In genomic region chr1:101567582-101568189, GRCh38 we compare ENCODE assay signal across 8 cellular contexts.
A peak's percentile ranks its signal among the peaks of the same experiment; 100 is the strongest.
DNase-seq lines count a peak whose midpoint lies in the region; ATAC-seq, FAIRE-seq and TF ChIP-seq lines count a peak whose summit lies in the region.

No MANE protein-coding gene starts in this region.

- no peak for TF ChIP-seq POLR2A in heart left ventricle (IDR thresholded peaks at IDR 0.05)

- H3K27ac ChIP-seq in Panc1 (ENCODE audit: low read length) (no peak overlapping the region), heart left ventricle (no peak overlapping the region)

- intact Hi-C loops in Panc1 (cut with micrococcal nuclease; ENCODE audit: unreplicated experiment): no loop called here
- intact Hi-C loops in activated T-helper 2 cell treated with anti-CD3 and anti-CD28 coated beads, Interferon-gamma antibody, Interleukin-2, Interleukin-4, amounts not matched to agents 10 μg/mL and 5 μg/mL and 100 μg/mL, durations not matched to agents 14 hours and 24 hours and 36 hours (cut with micrococcal nuclease): loop anchor here (1.0 to 5.0 kb wide), 2 partner anchors 47 to 260 kb away; no protein-coding TSS in a partner anchor
- intact Hi-C loops in heart left ventricle (cut with DNase I): loop anchor here in 2 of 10 donors (5.0 to 10.0 kb wide), 2 partner anchors 253 to 260 kb away; no protein-coding TSS in a partner anchor

- H3K4me1 ChIP-seq in Panc1 (ENCODE audit: control insufficient read depth, insufficient read depth, low read length) (no peaks in the 10 kb centered on the region), heart left ventricle (no peaks in the 10 kb centered on the region)

- H3K4me3 Mint-ChIP-seq in activated T-helper 2 cell treated with anti-CD3 and anti-CD28 coated beads, Interferon-gamma antibody, Interleukin-2, Interleukin-4, amounts not matched to agents 10 μg/mL and 5 μg/mL and 100 μg/mL, durations not matched to agents 14 hours and 24 hours and 36 hours (ENCODE audit: low read depth): no peak overlapping the region

- FAIRE-seq in D721Med (lab: Jason Lieb, UNC): peak; percentile 55

- DNase-seq in D721Med (ENCODE audit: insufficient read length, low spot score) (no peak), Panc1 (ENCODE audit: low read depth, low spot score) (peak; percentile 10), heart left ventricle (peak in 1 of 5 donors; percentile 16), NCI-H128 (lab: John Stamatoyannopoulos, UW; ENCODE audit: unreplicated experiment) (no peak)
- peak; percentile 21 for DNase-seq in activated T-helper 2 cell treated with anti-CD3 and anti-CD28 coated beads, Interferon-gamma antibody, Interleukin-2, Interleukin-4, amounts not matched to agents 10 μg/mL and 5 μg/mL and 100 μg/mL, durations not matched to agents 14 hours and 24 hours and 36 hours (ENCODE audit: low spot score)
- DNase-seq in stimulated activated CD4-positive, alpha-beta T cell treated with anti-CD3 and anti-CD28 coated beads, Interleukin-1b, Interleukin-23, amount 100 ng/mL, for 24 hours (ENCODE audit: low read depth in 4 of 4, low spot score in 1 of 4): peak; percentile 7 to 19 (median 10)

- TF ChIP-seq CTCF in D721Med (IDR thresholded peaks at IDR 0.05; ENCODE audit: insufficient read depth, missing control alignments) (peak; percentile 83), Panc1 (IDR thresholded peaks at IDR 0.05) (peak; percentile 77), heart left ventricle (IDR thresholded peaks at IDR 0.05) (peak; percentile 70 to 87 (median 84))

- CTCF ChIA-PET in Panc1 (lab: Charles Lee): interaction anchor here (0.6 kb wide), 1 partner anchor 83 kb away, joined by 3 read pairs; no protein-coding TSS in a partner anchor

- ATAC-seq in GM19372 (IDR thresholded peaks at IDR 0.05; ENCODE audit: low read depth, unreplicated experiment) (peak; percentile 96), HG03280 (IDR thresholded peaks at IDR 0.05; ENCODE audit: unreplicated experiment) (peak; percentile 93), Panc1 (no peak), heart left ventricle (no peak)

- no TSS peak for BruUV-seq in Panc1 (replicated peaks; lab: Mats Ljungman, UMichigan)

- POLR2A ChIA-PET in Panc1 (lab: Charles Lee): no interaction called here

- H3K4me3 ChIP-seq in Panc1 (ENCODE audit: low read depth in 2 of 2, low read length in 2 of 2): no peak overlapping the region
- no peak overlapping the region for H3K4me3 ChIP-seq in heart left ventricle

- whole genome bisulfite sequencing in heart left ventricle, 4 donors: 49 to 53% (median 52%) methylated on average over 4 of the region's 4 CpGs

- H3K36me3 ChIP-seq in Panc1 (ENCODE audit: control insufficient read depth, insufficient read depth, low read length): no peaks in the 10 kb centered on the region
- H3K36me3 ChIP-seq in heart left ventricle: no peaks in the 10 kb centered on the region

- H3K27ac Mint-ChIP-seq in activated T-helper 2 cell treated with anti-CD3 and anti-CD28 coated beads, Interferon-gamma antibody, Interleukin-2, Interleukin-4, amounts not matched to agents 10 μg/mL and 5 μg/mL and 100 μg/mL, durations not matched to agents 14 hours and 24 hours and 36 hours: no peak overlapping the region

- H3K4me1 Mint-ChIP-seq in activated T-helper 2 cell treated with anti-CD3 and anti-CD28 coated beads, Interferon-gamma antibody, Interleukin-2, Interleukin-4, amounts not matched to agents 10 μg/mL and 5 μg/mL and 100 μg/mL, durations not matched to agents 14 hours and 24 hours and 36 hours (ENCODE audit: low read depth): no peaks in the 10 kb centered on the region

- H3K27me3 Mint-ChIP-seq in activated T-helper 2 cell treated with anti-CD3 and anti-CD28 coated beads, Interferon-gamma antibody, Interleukin-2, Interleukin-4, amounts not matched to agents 10 μg/mL and 5 μg/mL and 100 μg/mL, durations not matched to agents 14 hours and 24 hours and 36 hours (ENCODE audit: low read depth): peaks cover 14% of the 10 kb centered on the region

- no peaks in the 10 kb centered on the region for H3K27me3 ChIP-seq in Panc1 (ENCODE audit: control insufficient read depth, insufficient read depth, low read length)
- H3K27me3 ChIP-seq in heart left ventricle: no peaks in the 10 kb centered on the region

- H3K9me3 ChIP-seq in Panc1 (ENCODE audit: control insufficient read depth, insufficient read depth, low read depth, low read length): no peaks in the 10 kb centered on the region
- peaks cover 0 to 14% (median 0%) of the 10 kb centered on the region in 12 donors for H3K9me3 ChIP-seq in heart left ventricle

- in situ Hi-C loops in Panc1 (cut with HindIII; ENCODE audit: low pct_unique_long_range_greater_than_20kb, low sequenced_read_pairs): no loop called here

- no peaks in the 10 kb centered on the region for H3K36me3 Mint-ChIP-seq in activated T-helper 2 cell treated with anti-CD3 and anti-CD28 coated beads, Interferon-gamma antibody, Interleukin-2, Interleukin-4, amounts not matched to agents 10 μg/mL and 5 μg/mL and 100 μg/mL, durations not matched to agents 14 hours and 24 hours and 36 hours (ENCODE audit: low read depth)

- no peaks in the 10 kb centered on the region for H3K9me3 Mint-ChIP-seq in activated T-helper 2 cell treated with anti-CD3 and anti-CD28 coated beads, Interferon-gamma antibody, Interleukin-2, Interleukin-4, amounts not matched to agents 10 μg/mL and 5 μg/mL and 100 μg/mL, durations not matched to agents 14 hours and 24 hours and 36 hours

Comparison
In these comparisons a context has a peak if more than half of its experiments do, and no peak if none do; other contexts are left out.
1. DNase-seq: peak in Panc1 (single experiment), activated T-helper 2 cell treated with anti-CD3 and anti-CD28 coated beads, Interferon-gamma antibody, Interleukin-2, Interleukin-4, amounts not matched to agents 10 μg/mL and 5 μg/mL and 100 μg/mL, durations not matched to agents 14 hours and 24 hours and 36 hours (single experiment) and stimulated activated CD4-positive, alpha-beta T cell treated with anti-CD3 and anti-CD28 coated beads, Interleukin-1b, Interleukin-23, amount 100 ng/mL, for 24 hours (4 of 4); none in D721Med (single experiment) and NCI-H128 (single experiment).
2. ATAC-seq: peak in GM19372 (single experiment) and HG03280 (single experiment); none in Panc1 (single experiment) and heart left ventricle (0 of 4).
3. Peak in every context shown above with its lines, with median percentiles within 50 percentile points of each other: CTCF ChIP-seq.